ENCODE assay signal across 1 cellular context in genomic region chr6:124036384-124036783, GRCh38.
A peak's percentile ranks its signal among the peaks of the same experiment; 100 is the strongest.
TF ChIP-seq lines count a peak whose summit lies in the region.

No MANE protein-coding gene starts in this region.

TF ChIP-seq in HEK293, 187 proteins besides CTCF, POLR2A, EP300 and RAD21 (continued from another document and continues in another):
- TF ChIP-seq ZNF645 (tag by site-specific recombination; IDR thresholded peaks at IDR 0.05) (no peak), ZBTB6 (tag by site-specific recombination; IDR thresholded peaks at IDR 0.05) (no peak), ZNF354C (tag by site-specific recombination; IDR thresholded peaks at IDR 0.05; ENCODE audit: borderline replicate concordance, low read depth) (no peak), ZNF843 (tag by site-specific recombination; IDR thresholded peaks at IDR 0.05) (0 out of 2 replicates have a peak, but pooled peaks have one; percentile 40), ZNF571 (tag by site-specific recombination; IDR thresholded peaks at IDR 0.05) (no peak), ZNF366 (tag by site-specific recombination; conservative IDR thresholded peaks at IDR 0.05) (no peak), KLF10 (tag by site-specific recombination; IDR thresholded peaks at IDR 0.05) (no peak), ZNF514 (tag by site-specific recombination; IDR thresholded peaks at IDR 0.05) (no peak), SCRT2 (tag by site-specific recombination; IDR thresholded peaks at IDR 0.05) (no peak), ZNF521 (tag by site-specific recombination; IDR thresholded peaks at IDR 0.05) (no peak), ZFP69B (tag by site-specific recombination; IDR thresholded peaks at IDR 0.05) (no peak), ZNF433 (tag by site-specific recombination; IDR thresholded peaks at IDR 0.05; ENCODE audit: low read depth) (no peak), ZNF175 (tag by site-specific recombination; IDR thresholded peaks at IDR 0.05) (no peak), ZNF341 (tag by site-specific recombination; IDR thresholded peaks at IDR 0.05; ENCODE audit: low read depth) (no peak), HIC1 (tag by site-specific recombination; IDR thresholded peaks at IDR 0.05) (no peak), ZNF398 (tag by site-specific recombination; IDR thresholded peaks at IDR 0.05) (no peak), SALL2 (tag by site-specific recombination; IDR thresholded peaks at IDR 0.05; ENCODE audit: borderline replicate concordance) (no peak), ZNF214 (tag by site-specific recombination; IDR thresholded peaks at IDR 0.05; ENCODE audit: borderline replicate concordance) (no peak), ZNF658 (tag by site-specific recombination; IDR thresholded peaks at IDR 0.05) (no peak), ZNF37A (tag by site-specific recombination; IDR thresholded peaks at IDR 0.05) (no peak), ZNF580 (tag by site-specific recombination; IDR thresholded peaks at IDR 0.05) (no peak), ZNF510 (tag by site-specific recombination; IDR thresholded peaks at IDR 0.05; ENCODE audit: insufficient replicate concordance) (no peak), ZNF792 (tag by site-specific recombination; IDR thresholded peaks at IDR 0.05) (no peak), TSHZ1 (tag by site-specific recombination; IDR thresholded peaks at IDR 0.05; ENCODE audit: borderline replicate concordance) (no peak), ZNF10 (tag by site-specific recombination; IDR thresholded peaks at IDR 0.05) (no peak), GLI4 (tag by site-specific recombination; IDR thresholded peaks at IDR 0.05) (no peak), ZNF174 (tag by site-specific recombination; IDR thresholded peaks at IDR 0.05) (no peak), OVOL3 (tag by site-specific recombination; IDR thresholded peaks at IDR 0.05) (peak; percentile 85), REST (tag by site-specific recombination; IDR thresholded peaks at IDR 0.05) (no peak), ZNF529 (tag by site-specific recombination; IDR thresholded peaks at IDR 0.05; ENCODE audit: insufficient replicate concordance) (no peak), ZNF24 (tag by site-specific recombination; IDR thresholded peaks at IDR 0.05) (no peak), ZNF223 (tag by site-specific recombination; IDR thresholded peaks at IDR 0.05) (no peak), ZNF623 (tag by site-specific recombination; IDR thresholded peaks at IDR 0.05) (no peak), TCF7L2 (IDR thresholded peaks at IDR 0.05; ENCODE audit: borderline replicate concordance, low read depth, low read length) (0 out of 2 replicates have a peak, but pooled peaks have one; percentile 58), ZNF555 (tag by site-specific recombination; conservative IDR thresholded peaks at IDR 0.05) (no peak), ZXDB (tag by site-specific recombination; IDR thresholded peaks at IDR 0.05) (0 out of 2 replicates have a peak, but pooled peaks have one; percentile 41), BCL6B (tag by site-specific recombination; IDR thresholded peaks at IDR 0.05) (0 out of 2 replicates have a peak, but pooled peaks have one; percentile 16), ZNF2 (tag by site-specific recombination; IDR thresholded peaks at IDR 0.05) (no peak), FEZF1 (tag by site-specific recombination; IDR thresholded peaks at IDR 0.05) (peak; percentile 52), HOXC10 (CRISPR knock-in tag; IDR thresholded peaks at IDR 0.05) (no peak), ZNF404 (tag by site-specific recombination; IDR thresholded peaks at IDR 0.05) (no peak), ZNF274 (IDR thresholded peaks at IDR 0.05; ENCODE audit: low read length) (no peak), ZNF274 (tag by site-specific recombination; IDR thresholded peaks at IDR 0.05; ENCODE audit: borderline replicate concordance) (no peak), ZNF518A (tag by site-specific recombination; conservative IDR thresholded peaks at IDR 0.05; ENCODE audit: low read depth) (no peak)
